13 cellular contexts compared by ENCODE assay signal in the genomic region with DNA sequence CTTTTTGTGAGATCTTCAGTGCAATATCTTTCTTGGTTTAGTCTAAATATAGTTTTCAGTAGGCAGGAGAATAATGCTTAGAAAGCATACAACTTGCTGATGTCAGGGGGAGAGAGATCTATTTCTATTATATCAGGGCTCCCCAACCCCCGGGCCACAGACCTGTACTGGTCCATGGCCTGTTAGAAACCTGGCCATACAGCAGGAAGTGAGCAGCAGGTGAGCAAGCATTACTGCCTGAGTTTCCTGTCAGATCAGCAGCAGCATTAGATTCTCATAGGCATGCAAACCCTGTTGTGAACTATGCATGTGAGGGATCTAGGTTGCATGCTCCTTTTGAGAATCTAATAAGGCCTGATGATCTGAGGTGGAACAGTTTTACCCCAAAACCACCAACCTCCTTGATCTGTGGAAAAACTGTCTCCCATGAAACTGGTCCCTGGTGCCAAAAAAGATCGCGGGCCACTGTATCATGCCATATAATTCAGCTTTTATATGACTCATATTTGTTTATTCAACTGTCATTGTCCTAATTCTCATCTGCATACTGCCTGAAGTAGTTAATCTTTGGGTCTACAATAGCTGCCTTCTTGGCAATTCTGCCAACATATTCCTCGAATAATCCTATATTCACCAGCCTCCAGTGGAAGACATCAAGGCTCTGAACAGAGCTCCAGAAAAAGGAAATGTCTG.
DNase-seq lines count a peak whose midpoint lies in the region; ATAC-seq, FAIRE-seq and TF ChIP-seq lines count a peak whose summit lies in the region.
"Had no signal": no experiment of that assay in that cellular context is flagged by ENCODE, and none has a peak within 500 bp of the region (broad histone marks: within the 10 kb centered on the region; RNA-seq: fewer than 3 reads in every experiment).

No MANE protein-coding gene starts in this region.

- no peaks in the 10 kb centered on the region for H3K9me2 ChIP-seq in Loucy (replicated peaks; ENCODE audit: low read depth, low read length)

- no peak for TF ChIP-seq POLR2A in uterus (IDR thresholded peaks at IDR 0.05)
- no peak for TF ChIP-seq POLR2A in heart left ventricle (IDR thresholded peaks at IDR 0.05)

- peaks cover 19 to 31% (median 29%) of the 10 kb centered on the region in 10 experiments for H3K4me1 ChIP-seq in BLaER1 treated with 17β-estradiol and CSF1 and Interleukin-3, amounts not matched to agents 10 nM and 100 nM
- H3K4me1 ChIP-seq in Loucy (ENCODE audit: insufficient read depth, low read length, poor library complexity, severe bottlenecking) (peaks cover 30% of the 10 kb centered on the region), uterus (no peaks in the 10 kb centered on the region), heart left ventricle (peaks cover 0 to 21% (median 10%) of the 10 kb centered on the region in 12 donors)

- TF ChIP-seq CTCF in GM06990 (IDR thresholded peaks at IDR 0.05; ENCODE audit: insufficient read depth, low read length, poor library complexity, severe bottlenecking) (no peak), Loucy (conservative IDR thresholded peaks at IDR 0.05; ENCODE audit: low read length) (no peak), bronchial epithelial cell (IDR thresholded peaks at IDR 0.05; ENCODE audit: insufficient read depth, low read length, severe bottlenecking) (no peak), uterus (IDR thresholded peaks at IDR 0.05) (no peak), heart left ventricle (IDR thresholded peaks at IDR 0.05) (no peak), HFFc6 (IDR thresholded peaks at IDR 0.05) (no peak)

- intact Hi-C loops in uterus (cut with DNase I; ENCODE audit: low total_unique reads) (no loop called here), heart left ventricle (cut with DNase I) (loop anchor here in 1 of 10 donors (10.0 kb wide), 1 partner anchor 90 kb away; no protein-coding TSS in a partner anchor)

- peaks cover 12% of the 10 kb centered on the region; the same call in 1 of the 2 replicates for H3K4me1 Mint-ChIP-seq in HFFc6 (ENCODE audit: low read depth)

- H3K36me3 ChIP-seq in BLaER1 treated with 17β-estradiol and CSF1 and Interleukin-3, amounts not matched to agents 10 nM and 100 nM, result peaks cover 0 to 11% (median 0%) of the 10 kb centered on the region in 11 experiments; a peak in 4 of 22 replicates
- H3K36me3 ChIP-seq in GM06990 (ENCODE audit: control insufficient read depth, insufficient read depth, low read length), result no peaks in the 10 kb centered on the region
- H3K36me3 ChIP-seq in Loucy (ENCODE audit: insufficient read depth, low read length), result no peaks in the 10 kb centered on the region
- no peaks in the 10 kb centered on the region for H3K36me3 ChIP-seq in bronchial epithelial cell (ENCODE audit: control insufficient read depth, insufficient read depth, low read length)
- no peaks in the 10 kb centered on the region for H3K36me3 ChIP-seq in uterus
- no peaks in the 10 kb centered on the region for H3K36me3 ChIP-seq in heart left ventricle
- H3K36me3 ChIP-seq: cardiac muscle cell had no signal

- H3K4me2 ChIP-seq in BLaER1 treated with 17β-estradiol and CSF1 and Interleukin-3, amounts not matched to agents 10 nM and 100 nM, result peak overlapping the region in 7 of 11 experiments; percentile 66 to 84 (median 80); a peak in 13 of 22 replicates
- no peak overlapping the region for H3K4me2 ChIP-seq in Loucy (ENCODE audit: low read depth, low read length, poor library complexity, severe bottlenecking)

- H3K27me3 ChIP-seq in BLaER1 treated with 17β-estradiol and CSF1 and Interleukin-3, amounts not matched to agents 10 nM and 100 nM, result no peaks in the 10 kb centered on the region
- H3K27me3 ChIP-seq in GM06990 (replicated peaks; ENCODE audit: control insufficient read depth, insufficient read depth, low read length), result no peaks in the 10 kb centered on the region
- H3K27me3 ChIP-seq in Loucy (ENCODE audit: insufficient read depth, low read length, poor library complexity, severe bottlenecking), result no peaks in the 10 kb centered on the region
- no peaks in the 10 kb centered on the region for H3K27me3 ChIP-seq in bronchial epithelial cell (ENCODE audit: control insufficient read depth, insufficient read depth, low read length)
- no peaks in the 10 kb centered on the region for H3K27me3 ChIP-seq in uterus
- H3K27me3 ChIP-seq in heart left ventricle, result no peaks in the 10 kb centered on the region
- H3K27me3 ChIP-seq: cardiac muscle cell had no signal

- FAIRE-seq in bronchial epithelial cell (lab: Jason Lieb, UNC), result no peak

- H3K79me2 ChIP-seq in Loucy (ENCODE audit: insufficient read depth, low read length), result no peaks in the 10 kb centered on the region

- DNase-seq in GM06990 (ENCODE audit: extremely low read depth, insufficient read length) (peak; percentile 6), bronchial epithelial cell (ENCODE audit: low read depth) (peak; percentile 38), uterus (no peak), heart left ventricle (no peak), HFFc6 (no peak)
- DNase-seq: naive B cell, NCI-H1092 treated with DMSO at 0.1 percent for 48 hours, NCI-H82 had no signal

- H3K27me3 Mint-ChIP-seq in HFFc6 (ENCODE audit: insufficient read depth), result no peaks in the 10 kb centered on the region; the same call in none of the 2 replicates

- peaks cover 16% of the 10 kb centered on the region for H3K36me3 Mint-ChIP-seq in HFFc6 (ENCODE audit: low read depth)

- H2AFZ ChIP-seq in Loucy (ENCODE audit: low read length), result peak overlapping the region; percentile 29; the same call in 1 of the 2 replicates

- no peak overlapping the region for H3K4me3 Mint-ChIP-seq in HFFc6
- H3K4me3 Mint-ChIP-seq: CD14-positive monocyte, naive B cell had no signal

- no peak for ATAC-seq in GM18858 (IDR thresholded peaks at IDR 0.05; ENCODE audit: unreplicated experiment)
- no peak for ATAC-seq in heart left ventricle

- no peaks in the 10 kb centered on the region for H4K20me1 ChIP-seq in BLaER1 treated with 17β-estradiol and CSF1 and Interleukin-3, amounts not matched to agents 10 nM and 100 nM
- no peaks in the 10 kb centered on the region for H4K20me1 ChIP-seq in Loucy (ENCODE audit: insufficient read depth, low read length, poor library complexity, severe bottlenecking)

- H3K4me3 ChIP-seq in BLaER1 treated with 17β-estradiol and CSF1 and Interleukin-3, amounts not matched to agents 10 nM and 100 nM, result no peak overlapping the region
- H3K4me3 ChIP-seq in GM06990 (replicated peaks; ENCODE audit: low read depth, low read length) (no peak overlapping the region), Loucy (ENCODE audit: low read length, poor library complexity, severe bottlenecking) (no peak overlapping the region), bronchial epithelial cell (ENCODE audit: low read depth, low read length) (no peak overlapping the region), uterus (no peak overlapping the region), heart left ventricle (no peak overlapping the region)
- H3K4me3 ChIP-seq: cardiac muscle cell had no signal

- no peaks in the 10 kb centered on the region for H3F3A ChIP-seq in Loucy (ENCODE audit: low read depth)

- H3K9me3 Mint-ChIP-seq in HFFc6, result peaks cover 19% of the 10 kb centered on the region

- no peak overlapping the region for H3K9ac ChIP-seq in BLaER1 treated with 17β-estradiol and CSF1 and Interleukin-3, amounts not matched to agents 10 nM and 100 nM
- H3K9ac ChIP-seq in Loucy (ENCODE audit: low read depth, low read length, poor library complexity, severe bottlenecking), result no peak overlapping the region

- no peak overlapping the region for H3K27ac Mint-ChIP-seq in HFFc6
- H3K27ac Mint-ChIP-seq: CD14-positive monocyte had no signal

- H3K9me3 ChIP-seq in BLaER1 treated with 17β-estradiol and CSF1 and Interleukin-3, amounts not matched to agents 10 nM and 100 nM (replicated peaks in 1 of 11), result peaks cover 34 to 39% (median 35%) of the 10 kb centered on the region in 11 experiments
- H3K9me3 ChIP-seq in Loucy (ENCODE audit: insufficient read depth, low read depth, low read length), result peaks cover 13% of the 10 kb centered on the region; the same call in 1 of the 2 replicates
- H3K9me3 ChIP-seq in uterus, result no peaks in the 10 kb centered on the region
- peaks cover 0 to 24% (median 0%) of the 10 kb centered on the region in 12 donors for H3K9me3 ChIP-seq in heart left ventricle

- no peak overlapping the region for H3K27ac ChIP-seq in BLaER1 treated with 17β-estradiol and CSF1 and Interleukin-3, amounts not matched to agents 10 nM and 100 nM
- H3K27ac ChIP-seq in uterus (no peak overlapping the region), heart left ventricle (peak overlapping the region in 1 of 12 donors; percentile 33)

- 87 to 93% (median 89%) methylated on average over 4 of the region's 4 CpGs for WGBS in heart left ventricle, 4 donors

Comparison
In these comparisons a context has a peak if more than half of its experiments do, and no peak if none do; other contexts are left out.
1. DNase-seq: peak in GM06990 (single experiment) and bronchial epithelial cell (single experiment); none in uterus (0 of 2), heart left ventricle (0 of 5) and HFFc6 (single experiment).